In the genomic region with DNA sequence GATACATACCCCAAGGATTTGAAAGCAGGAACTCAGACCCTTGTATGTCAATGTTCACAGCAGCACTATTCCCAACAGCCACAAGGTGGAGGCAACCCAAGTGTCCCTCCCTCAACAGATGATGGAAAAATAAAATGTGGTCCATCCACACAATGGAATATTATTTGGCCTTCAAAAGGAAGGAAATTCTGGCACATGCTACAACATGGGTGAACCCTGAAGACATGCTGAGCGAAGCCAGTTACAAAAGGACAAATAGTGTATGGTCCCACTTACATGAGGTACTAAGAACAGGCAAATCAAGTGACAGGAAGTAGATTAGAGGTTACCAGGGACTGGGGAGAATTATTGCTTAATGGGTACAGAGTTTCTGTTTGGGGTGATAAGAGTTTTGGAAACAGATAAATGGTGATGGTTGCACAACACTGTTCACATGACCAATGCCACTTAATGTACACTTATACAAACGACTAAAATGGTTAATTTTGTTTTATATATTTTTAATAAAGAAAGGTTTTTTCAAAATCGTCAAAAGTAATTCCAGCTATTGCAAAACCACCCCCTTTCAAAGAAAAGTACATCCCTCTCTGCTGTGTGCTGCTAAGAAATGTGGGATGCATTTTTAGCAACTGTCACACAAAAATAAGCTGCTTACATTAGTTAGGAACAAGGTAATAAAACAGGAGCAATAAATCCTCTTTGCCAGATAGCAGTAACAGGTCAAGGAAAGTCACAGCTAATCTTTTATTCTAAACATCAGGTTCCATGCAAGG, we compare ENCODE assay signal across 8 cellular contexts.
A peak's percentile ranks its signal among the peaks of the same experiment; 100 is the strongest.
DNase-seq lines count a peak whose midpoint lies in the region; ATAC-seq and TF ChIP-seq lines count a peak whose summit lies in the region.

No MANE protein-coding gene starts in this region.

- POLR2A ChIA-PET in SK-N-SH (lab: Yijun Ruan, JAX) = no interaction called here

- 30% methylated on average over 3 of the region's 3 CpGs for WGBS in SK-N-SH (ENCODE audit: low lambda C conversion rate)

- DNase-seq in A172 (ENCODE audit: low spot score) (peak; percentile 18), GM13977 (ENCODE audit: low spot score) (no peak), SK-N-SH (no peak), left ventricle myocardium superior (no peak), amygdala (lab: John Stamatoyannopoulos, UW) (no peak), activated T-cell treated with anti-CD3 and anti-CD28 coated beads for 4 hours (no peak), NCI-H2107 (lab: John Stamatoyannopoulos, UW) (no peak), omental fat pad (ENCODE audit: low spot score) (no peak)

- TF ChIP-seq EP300 in SK-N-SH (IDR thresholded peaks at IDR 0.05; ENCODE audit: borderline replicate concordance in 1 of 2, low read depth in 1 of 2, low read length in 1 of 2) = no peak

- no peak overlapping the region for H3K27ac ChIP-seq in SK-N-SH (ENCODE audit: low read depth in 2 of 2, low read length in 1 of 2)

- no peaks in the 10 kb centered on the region for H3K9me2 ChIP-seq in SK-N-SH

- no peaks in the 10 kb centered on the region for H3K4me1 ChIP-seq in SK-N-SH (ENCODE audit: control insufficient read depth in 1 of 2, insufficient read depth in 2 of 2, low read depth in 1 of 2, low read length in 1 of 2)

- no peak overlapping the region for H2AFZ ChIP-seq in SK-N-SH (ENCODE audit: low read depth)

- H3F3A ChIP-seq in SK-N-SH (replicated peaks; ENCODE audit: insufficient read depth) = peaks cover 5% of the 10 kb centered on the region

- H3K4me3 ChIP-seq in SK-N-SH (ENCODE audit: low read depth in 2 of 2, low read length in 1 of 2) = no peak overlapping the region

- peak; percentile 29 for ATAC-seq in left ventricle myocardium superior
- ATAC-seq in omental fat pad (ENCODE audit: low FRiP score) = no peak

- peak; percentile 18 for TF ChIP-seq CTCF in GM13977 (IDR thresholded peaks at IDR 0.05; ENCODE audit: extremely low read depth, insufficient read depth, missing control alignments)
- peak; percentile 75 for TF ChIP-seq CTCF in SK-N-SH (IDR thresholded peaks at IDR 0.05)
- TF ChIP-seq CTCF in omental fat pad (IDR thresholded peaks at IDR 0.05) = no peak

- H3K79me2 ChIP-seq in SK-N-SH (ENCODE audit: insufficient read depth) = peaks cover 31% of the 10 kb centered on the region

- intact Hi-C loops in left ventricle myocardium superior (cut with micrococcal nuclease) = no loop called here

- H3K9ac ChIP-seq in SK-N-SH = no peak overlapping the region

- peak; percentile 39 for TF ChIP-seq RAD21 in SK-N-SH (IDR thresholded peaks at IDR 0.05; ENCODE audit: low read length)

- CTCF ChIA-PET in SK-N-SH (lab: Yijun Ruan, JAX) = interaction anchor here (1.1 to 1.4 kb wide), 3 partner anchors 13 to 466 kb away, joined by 3 to 5 read pairs (median 4); no protein-coding TSS in a partner anchor

- in situ Hi-C loops in GM13977 (cut with MboI; ENCODE audit: low pct_unique_long_range_greater_than_20kb, low sequenced_read_pairs, unreplicated experiment) = loop anchor here (25.0 kb wide), 1 partner anchor 235 kb away; a partner anchor contains a TSS

- H3K27me3 ChIP-seq in SK-N-SH (ENCODE audit: insufficient read depth) = no peaks in the 10 kb centered on the region

- H3K4me2 ChIP-seq in SK-N-SH = no peak overlapping the region

- H3K9me3 ChIP-seq in SK-N-SH = no peaks in the 10 kb centered on the region

- H3K36me3 ChIP-seq in SK-N-SH (replicated peaks in 1 of 2; ENCODE audit: control insufficient read depth in 1 of 2, insufficient read depth in 2 of 2, low read length in 1 of 2) = peaks cover 0 to 29% of the 10 kb centered on the region in 2 experiments

- peaks cover 25% of the 10 kb centered on the region for H4K20me1 ChIP-seq in SK-N-SH (ENCODE audit: insufficient read depth)

TF ChIP-seq in SK-N-SH, 30 proteins besides CTCF, POLR2A, EP300 and RAD21:
- TF ChIP-seq FOXM1 (IDR thresholded peaks at IDR 0.05; ENCODE audit: low read depth) (no peak), SMC3 (IDR thresholded peaks at IDR 0.05; ENCODE audit: low read depth, low read length) (peak; percentile 51)
TF ChIP-seq in SK-N-SH: peak in this region for 1.

Comparison
In these comparisons a context has a peak if more than half of its experiments do, and no peak if none do; other contexts are left out.
1. CTCF ChIP-seq: peak in GM13977 (single experiment) and SK-N-SH (single experiment); none in omental fat pad (0 of 3).